In the genomic region with DNA sequence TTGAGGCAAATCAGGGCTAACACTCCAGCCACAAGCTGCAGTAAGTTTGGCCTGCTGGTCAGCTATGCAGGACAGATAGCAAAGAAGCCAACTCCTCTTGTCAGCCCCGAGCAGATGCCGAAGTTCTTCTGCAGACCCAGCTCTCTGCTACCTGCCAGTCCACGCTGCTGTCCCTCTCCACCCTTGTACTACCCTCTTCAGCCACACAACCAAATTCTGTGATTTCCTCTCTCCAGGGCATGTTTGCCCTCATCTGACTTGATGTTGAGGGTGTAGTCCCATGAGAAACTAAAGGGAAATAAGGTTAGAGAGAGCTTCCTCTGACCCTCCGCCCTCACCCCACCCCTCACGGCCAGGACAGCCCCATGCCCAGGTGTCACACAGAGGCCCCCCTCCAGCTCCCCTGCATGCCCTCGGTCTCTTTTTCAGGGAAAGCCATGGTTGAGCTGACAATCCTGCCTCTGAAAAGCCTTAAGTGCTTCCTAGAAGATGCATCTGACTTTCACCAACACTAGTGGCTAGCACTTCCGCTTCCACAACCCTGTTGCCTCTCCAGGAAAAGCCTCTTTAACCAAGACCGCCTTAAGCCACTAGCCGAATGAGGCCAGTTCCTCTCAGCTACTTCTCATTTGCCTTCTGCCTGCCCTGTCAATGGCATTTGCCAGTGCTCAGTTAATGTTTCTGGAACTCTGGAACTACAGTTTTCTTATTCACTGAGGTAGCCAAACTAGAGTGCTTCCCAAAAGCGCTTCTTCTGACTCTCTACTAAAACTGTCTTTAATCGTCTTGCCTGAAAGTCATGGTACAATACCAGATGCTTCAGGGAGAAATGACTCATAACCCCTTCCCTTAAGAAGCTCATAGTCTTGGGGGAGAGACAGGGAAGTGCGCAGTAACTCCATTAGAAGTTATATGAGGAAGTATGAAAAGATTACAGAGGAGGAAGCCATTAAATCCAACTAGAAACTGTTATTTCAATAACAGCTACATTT, we compare ENCODE assay signal across 9 cellular contexts.
DNase-seq lines count a peak whose midpoint lies in the region; ATAC-seq, FAIRE-seq and TF ChIP-seq lines count a peak whose summit lies in the region.
"Had no signal": no experiment of that assay in that cellular context is flagged by ENCODE, and none has a peak within 500 bp of the region (broad histone marks: within the 10 kb centered on the region; RNA-seq: fewer than 3 reads in every experiment).

No MANE protein-coding gene starts in this region.

- no peaks in the 10 kb centered on the region for H3K9me3 Mint-ChIP-seq in T-cell
- H3K9me3 Mint-ChIP-seq in immature natural killer cell = peaks cover 0 to 3% (median 0%) of the 10 kb centered on the region in 6 donors
- no peaks in the 10 kb centered on the region for H3K9me3 Mint-ChIP-seq in Calu3 (ENCODE audit: low read depth, unreplicated experiment)

- peak; percentile 51 for DNase-seq in ELR (ENCODE audit: low read depth)
- DNase-seq in T-cell = peak in 1 of 34 experiments; percentile 37
- peak; percentile 17 to 25 (median 20) for DNase-seq in immature natural killer cell
- DNase-seq in D721Med (ENCODE audit: insufficient read length, low spot score) = no peak
- no peak for DNase-seq in hippocampal formation (lab: John Stamatoyannopoulos, UW)
- no peak for DNase-seq in transverse colon
- no peak for DNase-seq in Calu3
- DNase-seq: SW 1271 had no signal

- H3K9me3 ChIP-seq in transverse colon = no peaks in the 10 kb centered on the region

- H3K4me1 ChIP-seq in transverse colon = peaks cover 0 to 3% (median 0%) of the 10 kb centered on the region in 4 donors

- no TSS peak for BruUV-seq in Calu3 (replicated peaks; lab: Mats Ljungman, UMichigan)

- no peak for TF ChIP-seq EP300 in transverse colon (IDR thresholded peaks at IDR 0.05; ENCODE audit: low read depth)

- H3K36me3 Mint-ChIP-seq in T-cell (no peaks in the 10 kb centered on the region), immature natural killer cell (no peaks in the 10 kb centered on the region), Calu3 (ENCODE audit: insufficient read depth, unreplicated experiment) (no peaks in the 10 kb centered on the region)

- H3K4me1 Mint-ChIP-seq in T-cell (peaks cover 72 to 85% (median 84%) of the 10 kb centered on the region in 3 donors), immature natural killer cell (peaks cover 67 to 81% of the 10 kb centered on the region in 2 donors), Calu3 (ENCODE audit: low read depth, unreplicated experiment) (no peaks in the 10 kb centered on the region)

- POLR2A ChIA-PET in T-cell (lab: Charles Lee) = interaction anchor here in 1 of 2 donors (0.6 kb wide), 1 partner anchor 346 kb away, joined by 3 read pairs; no protein-coding TSS in a partner anchor

- CTCF ChIA-PET in T-cell (lab: Charles Lee) (interaction anchor here in 1 of 2 donors (0.5 kb wide), 1 partner anchor 93 kb away, joined by 10 read pairs; no protein-coding TSS in a partner anchor), Calu3 (lab: Charles Lee) (no interaction called here)

- H3K27ac ChIP-seq in transverse colon = peak overlapping the region in 1 of 4 donors; percentile 46

- no peak for FAIRE-seq in D721Med (lab: Jason Lieb, UNC)

- H3K4me3 ChIP-seq in transverse colon = no peak overlapping the region

- H3K36me3 ChIP-seq in transverse colon = no peaks in the 10 kb centered on the region

- WGBS in transverse colon (ENCODE audit: low coverage in 1 of 2), 2 donors = 72 to 94% methylated on average over 7 to 12 of the region's 12 CpGs

- H3K4me3 Mint-ChIP-seq in T-cell = peak overlapping the region in 1 of 3 donors; percentile 62
- peak overlapping the region; percentile 55 to 74 (median 65) for H3K4me3 Mint-ChIP-seq in immature natural killer cell
- no peak overlapping the region for H3K4me3 Mint-ChIP-seq in Calu3 (ENCODE audit: low read depth, unreplicated experiment)

- no peak for TF ChIP-seq CTCF in D721Med (IDR thresholded peaks at IDR 0.05; ENCODE audit: insufficient read depth, missing control alignments)
- no peak for TF ChIP-seq CTCF in transverse colon (IDR thresholded peaks at IDR 0.05)
- TF ChIP-seq CTCF in Calu3 (IDR thresholded peaks at IDR 0.05; ENCODE audit: unreplicated experiment) = no peak

- no peaks in the 10 kb centered on the region for H3K27me3 Mint-ChIP-seq in T-cell
- peaks cover 0 to 11% (median 3%) of the 10 kb centered on the region in 3 donors for H3K27me3 Mint-ChIP-seq in immature natural killer cell (ENCODE audit: low read depth in 3 of 3)
- no peaks in the 10 kb centered on the region for H3K27me3 Mint-ChIP-seq in Calu3 (ENCODE audit: unreplicated experiment)

- peak overlapping the region; percentile 68 to 92 for H3K27ac Mint-ChIP-seq in T-cell
- peak overlapping the region in 4 of 6 donors; percentile 14 to 73 (median 58) for H3K27ac Mint-ChIP-seq in immature natural killer cell
- no peak overlapping the region for H3K27ac Mint-ChIP-seq in Calu3 (ENCODE audit: unreplicated experiment)

- in situ Hi-C loops in transverse colon (cut with MboI; ENCODE audit: low pct_ligation_motif_present in 1 of 4, low pct_unique_long_range_greater_than_20kb in 1 of 4, low sequenced_read_pairs in 3 of 4) = no loop called here

- no peaks in the 10 kb centered on the region for H3K27me3 ChIP-seq in transverse colon

- intact Hi-C loops in transverse colon (cut with DNase I; ENCODE audit: low total_unique reads) = no loop called here
- intact Hi-C loops in Calu3 (cut with micrococcal nuclease; ENCODE audit: unreplicated experiment) = no loop called here

- TF ChIP-seq POLR2A in transverse colon (IDR thresholded peaks at IDR 0.05) = no peak

- ATAC-seq in HG02610 (IDR thresholded peaks at IDR 0.05; ENCODE audit: unreplicated experiment) (peak; percentile 52), T-cell (replicated peaks in 1 of 4) (no peak)

Comparison
In these comparisons a context has a peak if more than half of its experiments do, and no peak if none do; other contexts are left out.
1. DNase-seq: peak in ELR (single experiment) and immature natural killer cell (3 of 3); none in D721Med (single experiment), hippocampal formation (0 of 2), transverse colon (single experiment) and Calu3 (single experiment).